16 cellular contexts compared by ENCODE assay signal in genomic region chr5:28397502-28397941, GRCh38.
DNase-seq lines count a peak whose midpoint lies in the region; ATAC-seq and TF ChIP-seq lines count a peak whose summit lies in the region.
"Had no signal": no experiment of that assay in that cellular context is flagged by ENCODE, and none has a peak within 500 bp of the region (broad histone marks: within the 10 kb centered on the region; RNA-seq: fewer than 3 reads in every experiment).

No MANE protein-coding gene starts in this region.

- peak; percentile 39 for DNase-seq in HCEC 1CT
- peak in 1 of 2 experiments; percentile 14 for DNase-seq in SJSA1 (ENCODE audit: low read depth in 1 of 2, low spot score in 2 of 2)
- DNase-seq in foreskin keratinocyte: peak; percentile 74 to 86
- peak; percentile 22 to 56 for DNase-seq in trophoblast cell
- DNase-seq in activated CD4-positive, alpha-beta T cell treated with anti-CD3 and anti-CD28 coated beads for 4 hours: no peak
- DNase-seq in activated CD8-positive, alpha-beta T cell treated with anti-CD3 and anti-CD28 coated beads, Interleukin-2, amount 10 ng/mL, durations not matched to agents 7 days and 5 days: no peak
- DNase-seq: activated CD4-positive, CD25-positive, alpha-beta regulatory T cell treated with anti-CD3 and anti-CD28 coated beads, Interleukin-2, amount 50 U/mL, for 72 hours; activated T-cell treated with anti-CD3 and anti-CD28 coated beads, Interleukin-2, amount 50 U/mL, for 4 hours; NCI-H187 treated with DMSO at 0.1 percent for 48 hours; retina; stimulated activated CD4-positive, alpha-beta T cell treated with anti-CD3 and anti-CD28 coated beads, Interleukin-4, amount 100 ng/mL, for 4 hours had no signal

- no peaks in the 10 kb centered on the region for H3K4me1 ChIP-seq in SJSA1 (replicated peaks)
- H3K4me1 ChIP-seq in foreskin keratinocyte: peaks cover 8% of the 10 kb centered on the region
- H3K4me1 ChIP-seq in trophoblast cell (ENCODE audit: control insufficient read depth in 1 of 2, insufficient read depth in 2 of 2, low read length in 2 of 2): peaks cover 5% of the 10 kb centered on the region in 2 experiments

- no peak overlapping the region for H3K18ac ChIP-seq in trophoblast cell (ENCODE audit: low read length)

- H4K12ac ChIP-seq in trophoblast cell (ENCODE audit: low read depth, low read length): no peak overlapping the region

- no peaks in the 10 kb centered on the region for H3K79me2 ChIP-seq in trophoblast cell (ENCODE audit: control insufficient read depth, insufficient read depth, low read length, poor library complexity)

- no peak overlapping the region for H3K27ac Mint-ChIP-seq in activated CD8-positive, alpha-beta T cell treated with anti-CD3 and anti-CD28 coated beads, Interleukin-2, amount 10 ng/mL, durations not matched to agents 7 days and 5 days
- H3K27ac Mint-ChIP-seq: CD14-positive monocyte; IgD-negative memory B cell; stimulated activated naive CD8-positive, alpha-beta T cell treated with anti-CD3 and anti-CD28 coated beads, Interleukin-15, Interleukin-2, amounts not matched to agents 100 ng/mL and 50 ng/mL, for 24 hours had no signal

- no peak overlapping the region for H3K4me3 Mint-ChIP-seq in activated CD8-positive, alpha-beta T cell treated with anti-CD3 and anti-CD28 coated beads, Interleukin-2, amount 10 ng/mL, durations not matched to agents 7 days and 5 days
- H3K4me3 Mint-ChIP-seq: activated T-cell treated with anti-CD3 and anti-CD28 coated beads, Interleukin-2, amount 50 U/mL, for 4 hours; CD14-positive monocyte; IgD-negative memory B cell; stimulated activated naive CD8-positive, alpha-beta T cell treated with anti-CD3 and anti-CD28 coated beads, Interleukin-15, Interleukin-2, amounts not matched to agents 100 ng/mL and 50 ng/mL, for 24 hours had no signal

- H3K79me1 ChIP-seq in trophoblast cell (ENCODE audit: low read length): peaks cover 5% of the 10 kb centered on the region

- no peak overlapping the region for H3K23ac ChIP-seq in trophoblast cell (ENCODE audit: low read length)

- H4K91ac ChIP-seq in trophoblast cell (ENCODE audit: low read depth, low read length): no peak overlapping the region

- no peak overlapping the region for H2AFZ ChIP-seq in trophoblast cell (ENCODE audit: insufficient read depth, low read length, poor library complexity)

- no peaks in the 10 kb centered on the region for H3K36me3 ChIP-seq in SJSA1
- H3K36me3 ChIP-seq in trophoblast cell (ENCODE audit: control insufficient read depth in 1 of 2, insufficient read depth in 2 of 2, low read length in 2 of 2): no peaks in the 10 kb centered on the region

- peak; percentile 85 for ATAC-seq in foreskin keratinocyte
- ATAC-seq in activated CD8-positive, alpha-beta T cell treated with anti-CD3 and anti-CD28 coated beads, Interleukin-2, amount 10 ng/mL, durations not matched to agents 7 days and 5 days: no peak
- ATAC-seq in GM18873 (IDR thresholded peaks at IDR 0.05; ENCODE audit: low FRiP score, unreplicated experiment): no peak
- no peak for ATAC-seq in HG03159 (IDR thresholded peaks at IDR 0.05; ENCODE audit: unreplicated experiment)
- ATAC-seq: activated T-cell treated with anti-CD3 and anti-CD28 coated beads, Interleukin-2, amount 50 U/mL, for 4 hours had no signal

- no peak for TF ChIP-seq CTCF in foreskin keratinocyte (conservative IDR thresholded peaks at IDR 0.05)

- no peak overlapping the region for H3K9ac ChIP-seq in trophoblast cell (ENCODE audit: low read length)

- H3K4me1 Mint-ChIP-seq in activated CD8-positive, alpha-beta T cell treated with anti-CD3 and anti-CD28 coated beads, Interleukin-2, amount 10 ng/mL, durations not matched to agents 7 days and 5 days (ENCODE audit: low read depth): no peaks in the 10 kb centered on the region
- H3K4me1 Mint-ChIP-seq: CD14-positive monocyte, IgD-negative memory B cell had no signal

- CTCF ChIA-PET in activated CD8-positive, alpha-beta T cell treated with anti-CD3 and anti-CD28 coated beads, Interleukin-2, amount 10 ng/mL, durations not matched to agents 7 days and 5 days (lab: Charles Lee): no interaction called here

- no peak overlapping the region for H3K4ac ChIP-seq in trophoblast cell (ENCODE audit: low read depth, low read length)

- H3K9me3 ChIP-seq in SJSA1 (replicated peaks) (no peaks in the 10 kb centered on the region), trophoblast cell (ENCODE audit: insufficient read depth, low read depth, low read length) (no peaks in the 10 kb centered on the region)

- H2BK5ac ChIP-seq in trophoblast cell (ENCODE audit: low read depth, low read length, poor library complexity): no peak overlapping the region

- peak overlapping the region; percentile 39 for H3K4me2 ChIP-seq in trophoblast cell (ENCODE audit: low read length)

- no CpG with 5 or more reads among the region's 4 CpGs for WGBS in trophoblast cell (ENCODE audit: extremely low coverage, insufficient coverage, insufficient read length)

- POLR2A ChIA-PET in activated CD8-positive, alpha-beta T cell treated with anti-CD3 and anti-CD28 coated beads, Interleukin-2, amount 10 ng/mL, durations not matched to agents 7 days and 5 days (lab: Charles Lee): no interaction called here

- H2AK5ac ChIP-seq in trophoblast cell (ENCODE audit: low read length): no peak overlapping the region

- H3K27ac ChIP-seq in SJSA1: peak overlapping the region; percentile 31
- no peak overlapping the region for H3K27ac ChIP-seq in foreskin keratinocyte
- peak overlapping the region; percentile 83 for H3K27ac ChIP-seq in trophoblast cell (ENCODE audit: low read depth, low read length)

- peaks cover 27% of the 10 kb centered on the region for H3K9me3 Mint-ChIP-seq in activated CD8-positive, alpha-beta T cell treated with anti-CD3 and anti-CD28 coated beads, Interleukin-2, amount 10 ng/mL, durations not matched to agents 7 days and 5 days (ENCODE audit: insufficient read depth)

- H2BK120ac ChIP-seq in trophoblast cell (ENCODE audit: insufficient read depth, low read length, poor library complexity): no peak overlapping the region

- no peak overlapping the region for H2BK12ac ChIP-seq in trophoblast cell (ENCODE audit: low read length)

- H3K27me3 ChIP-seq in SJSA1 (replicated peaks): no peaks in the 10 kb centered on the region
- H3K27me3 ChIP-seq in foreskin keratinocyte: no peaks in the 10 kb centered on the region
- H3K27me3 ChIP-seq in trophoblast cell (ENCODE audit: insufficient read depth, low read length): no peaks in the 10 kb centered on the region

- no peaks in the 10 kb centered on the region for H3K36me3 Mint-ChIP-seq in activated CD8-positive, alpha-beta T cell treated with anti-CD3 and anti-CD28 coated beads, Interleukin-2, amount 10 ng/mL, durations not matched to agents 7 days and 5 days (ENCODE audit: low read depth)
- H3K36me3 Mint-ChIP-seq: CD14-positive monocyte had no signal

- H4K8ac ChIP-seq in trophoblast cell (ENCODE audit: low read depth, low read length): no peak overlapping the region

- H3K27me3 Mint-ChIP-seq in activated CD8-positive, alpha-beta T cell treated with anti-CD3 and anti-CD28 coated beads, Interleukin-2, amount 10 ng/mL, durations not matched to agents 7 days and 5 days (ENCODE audit: low read depth): no peaks in the 10 kb centered on the region
- H3K27me3 Mint-ChIP-seq: IgD-negative memory B cell; stimulated activated naive CD8-positive, alpha-beta T cell treated with anti-CD3 and anti-CD28 coated beads, Interleukin-15, Interleukin-2, amounts not matched to agents 100 ng/mL and 50 ng/mL, for 24 hours had no signal

- no peak overlapping the region for H3K14ac ChIP-seq in trophoblast cell (ENCODE audit: low read length)

- H3K4me3 ChIP-seq in SJSA1 (no peak overlapping the region), trophoblast cell (ENCODE audit: low read depth, low read length) (no peak overlapping the region)

Comparison
In these comparisons a context has a peak if more than half of its experiments do, and no peak if none do; other contexts are left out.
1. DNase-seq: peak in HCEC 1CT (single experiment), foreskin keratinocyte (2 of 2) and trophoblast cell (2 of 2); none in activated CD4-positive, alpha-beta T cell treated with anti-CD3 and anti-CD28 coated beads for 4 hours (0 of 2) and activated CD8-positive, alpha-beta T cell treated with anti-CD3 and anti-CD28 coated beads, Interleukin-2, amount 10 ng/mL, durations not matched to agents 7 days and 5 days (single experiment).